27 cellular contexts compared by ENCODE assay signal in genomic region chr2:56034258-56034657, GRCh38.
"Had no signal": no experiment of that assay in that cellular context is flagged by ENCODE, and none has a peak within 500 bp of the region (broad histone marks: within the 10 kb centered on the region; RNA-seq: fewer than 3 reads in every experiment).

No MANE protein-coding gene starts in this region.

- DNase-seq: dorsolateral prefrontal cortex; effector CD4-positive, alpha-beta T cell; foreskin fibroblast; heart left ventricle; hippocampal formation; left cardiac atrium; left lung; mesendoderm; midbrain; natural killer cell; occipital lobe; ovary; posterior cingulate gyrus; psoas muscle; right cardiac atrium; sigmoid colon; stimulated activated CD4-positive, alpha-beta T cell treated with anti-CD3 and anti-CD28 coated beads, Interleukin-2, amount 100 ng/mL, for 24 hours; stimulated activated CD4-positive, alpha-beta T cell treated with anti-CD3 and anti-CD28 coated beads, Interleukin-4, amount 100 ng/mL, for 4 hours; stimulated activated naive CD8-positive, alpha-beta T cell treated with anti-CD3 and anti-CD28 coated beads, Interleukin-15, Interleukin-2, amounts not matched to agents 100 U/mL and 50 U/mL, for 24 hours; substantia nigra; testis; tibial artery had no signal

- H3K9me3 ChIP-seq: gastroesophageal sphincter, heart left ventricle, left lung, ovary, psoas muscle, sigmoid colon, testis, tibial artery had no signal

- H3K27ac Mint-ChIP-seq: natural killer cell; stimulated activated memory B cell treated with anti-CD40 and anti-IgM and Interleukin-4, amounts not matched to agents 10 μg/mL and 1 μg/mL and 100 μg/mL, for 72 hours; type B pancreatic cell had no signal

- H3K36me3 ChIP-seq: gastroesophageal sphincter, heart left ventricle, left lung, ovary, sigmoid colon, tibial artery had no signal

- ATAC-seq: esophagus mucosa; gastroesophageal sphincter; heart left ventricle; left cardiac atrium; left lung; natural killer cell; psoas muscle; right cardiac atrium; stimulated activated memory B cell treated with anti-CD40 and anti-IgM and Interleukin-4, amounts not matched to agents 10 μg/mL and 1 μg/mL and 100 μg/mL, for 72 hours; stimulated activated naive CD8-positive, alpha-beta T cell treated with anti-CD3 and anti-CD28 coated beads, Interleukin-15, Interleukin-2, amounts not matched to agents 100 U/mL and 50 U/mL, for 24 hours had no signal

- H3K36me3 Mint-ChIP-seq: natural killer cell; stimulated activated memory B cell treated with anti-CD40 and anti-IgM and Interleukin-4, amounts not matched to agents 10 μg/mL and 1 μg/mL and 100 μg/mL, for 72 hours; type B pancreatic cell had no signal

- H3K27me3 ChIP-seq: dorsolateral prefrontal cortex, gastroesophageal sphincter, heart left ventricle, left lung, ovary, sigmoid colon, testis, tibial artery had no signal

- H3K9me3 Mint-ChIP-seq: stimulated activated memory B cell treated with anti-CD40 and anti-IgM and Interleukin-4, amounts not matched to agents 10 μg/mL and 1 μg/mL and 100 μg/mL, for 72 hours; type B pancreatic cell had no signal

- H3K4me1 Mint-ChIP-seq: natural killer cell; stimulated activated memory B cell treated with anti-CD40 and anti-IgM and Interleukin-4, amounts not matched to agents 10 μg/mL and 1 μg/mL and 100 μg/mL, for 72 hours had no signal

- H3K4me3 ChIP-seq: dorsolateral prefrontal cortex, gastroesophageal sphincter, heart left ventricle, left lung, ovary, psoas muscle, sigmoid colon, testis, tibial artery had no signal

- H3K4me1 ChIP-seq: gastroesophageal sphincter, heart left ventricle, left lung, psoas muscle, sigmoid colon, testis, tibial artery had no signal

- H3K4me3 Mint-ChIP-seq: natural killer cell; stimulated activated memory B cell treated with anti-CD40 and anti-IgM and Interleukin-4, amounts not matched to agents 10 μg/mL and 1 μg/mL and 100 μg/mL, for 72 hours; type B pancreatic cell had no signal

- H3K27ac ChIP-seq: dorsolateral prefrontal cortex, epithelial cell of prostate, gastroesophageal sphincter, heart left ventricle, left lung, ovary, psoas muscle, sigmoid colon, testis, tibial artery had no signal
